Comparison of ENCODE assay signal across 1 cellular context in genomic region chr1:170669036-170669435, GRCh38.
TF ChIP-seq lines count a peak whose summit lies in the region.

No MANE protein-coding gene starts in this region.

TF ChIP-seq in WTC11, 78 proteins besides CTCF, POLR2A, EP300 and RAD21 (continued from another document):
- TF ChIP-seq, protein P1, sequence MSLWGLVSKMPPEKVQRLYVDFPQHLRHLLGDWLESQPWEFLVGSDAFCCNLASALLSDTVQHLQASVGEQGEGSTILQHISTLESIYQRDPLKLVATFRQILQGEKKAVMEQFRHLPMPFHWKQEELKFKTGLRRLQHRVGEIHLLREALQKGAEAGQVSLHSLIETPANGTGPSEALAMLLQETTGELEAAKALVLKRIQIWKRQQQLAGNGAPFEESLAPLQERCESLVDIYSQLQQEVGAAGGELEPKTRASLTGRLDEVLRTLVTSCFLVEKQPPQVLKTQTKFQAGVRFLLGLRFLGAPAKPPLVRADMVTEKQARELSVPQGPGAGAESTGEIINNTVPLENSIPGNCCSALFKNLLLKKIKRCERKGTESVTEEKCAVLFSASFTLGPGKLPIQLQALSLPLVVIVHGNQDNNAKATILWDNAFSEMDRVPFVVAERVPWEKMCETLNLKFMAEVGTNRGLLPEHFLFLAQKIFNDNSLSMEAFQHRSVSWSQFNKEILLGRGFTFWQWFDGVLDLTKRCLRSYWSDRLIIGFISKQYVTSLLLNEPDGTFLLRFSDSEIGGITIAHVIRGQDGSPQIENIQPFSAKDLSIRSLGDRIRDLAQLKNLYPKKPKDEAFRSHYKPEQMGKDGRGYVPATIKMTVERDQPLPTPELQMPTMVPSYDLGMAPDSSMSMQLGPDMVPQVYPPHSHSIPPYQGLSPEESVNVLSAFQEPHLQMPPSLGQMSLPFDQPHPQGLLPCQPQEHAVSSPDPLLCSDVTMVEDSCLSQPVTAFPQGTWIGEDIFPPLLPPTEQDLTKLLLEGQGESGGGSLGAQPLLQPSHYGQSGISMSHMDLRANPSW (CRISPR knock-in tag; conservative IDR thresholded peaks at IDR 0.05; ENCODE audit: low read depth): no peak
- TF ChIP-seq ZNF219 (CRISPR knock-in tag; IDR thresholded peaks at IDR 0.05; ENCODE audit: borderline replicate concordance) (no peak), ZNF416 (CRISPR knock-in tag; IDR thresholded peaks at IDR 0.05) (no peak), ZBTB43 (CRISPR knock-in tag; IDR thresholded peaks at IDR 0.05) (no peak), NR2C2 (CRISPR knock-in tag; IDR thresholded peaks at IDR 0.05) (no peak), SOX15 (CRISPR knock-in tag; IDR thresholded peaks at IDR 0.05) (no peak), TP53 (CRISPR knock-in tag; IDR thresholded peaks at IDR 0.05) (no peak), TCF7 (CRISPR knock-in tag; IDR thresholded peaks at IDR 0.05; ENCODE audit: low read depth) (no peak), ZNF263 (CRISPR knock-in tag; IDR thresholded peaks at IDR 0.05; ENCODE audit: low read depth) (no peak)
- TF ChIP-seq, protein P2, sequence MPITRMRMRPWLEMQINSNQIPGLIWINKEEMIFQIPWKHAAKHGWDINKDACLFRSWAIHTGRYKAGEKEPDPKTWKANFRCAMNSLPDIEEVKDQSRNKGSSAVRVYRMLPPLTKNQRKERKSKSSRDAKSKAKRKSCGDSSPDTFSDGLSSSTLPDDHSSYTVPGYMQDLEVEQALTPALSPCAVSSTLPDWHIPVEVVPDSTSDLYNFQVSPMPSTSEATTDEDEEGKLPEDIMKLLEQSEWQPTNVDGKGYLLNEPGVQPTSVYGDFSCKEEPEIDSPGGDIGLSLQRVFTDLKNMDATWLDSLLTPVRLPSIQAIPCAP (CRISPR knock-in tag; IDR thresholded peaks at IDR 0.05): no peak
